8 cellular contexts compared by ENCODE assay signal in genomic region chr9:121499427-121500164, GRCh38. TPM values are rescaled to one million over a fixed set of nuclear protein-coding genes. Genes with fewer than 3 reads are reported as not detected.
DNase-seq lines count a peak whose midpoint lies in the region; ATAC-seq and TF ChIP-seq lines count a peak whose summit lies in the region.

Gene GGTA1, minus strand, starts transcription at chr9:121499844. Its CDS starts 31,922 bp downstream, at chr9:121467922.

- no peak for TF ChIP-seq CTCF in GM20000 (IDR thresholded peaks at IDR 0.05; ENCODE audit: extremely low read depth, missing control alignments)

- ATAC-seq in stimulated activated naive CD8-positive, alpha-beta T cell treated with anti-CD3 and anti-CD28 coated beads, Interleukin-15, Interleukin-2, amounts not matched to agents 100 U/mL and 50 U/mL, for 24 hours = peak; percentile 37
- ATAC-seq in GM18511 (IDR thresholded peaks at IDR 0.05; ENCODE audit: unreplicated experiment) (no peak), GM19395 (IDR thresholded peaks at IDR 0.05; ENCODE audit: unreplicated experiment) (no peak)

- DNase-seq in AG20443 (ENCODE audit: low spot score) = peak; percentile 88
- DNase-seq in GM20000 (ENCODE audit: low spot score) = peak; percentile 56
- DNase-seq in RKO (ENCODE audit: low spot score) = peak; percentile 69
- peak; percentile 66 for DNase-seq in dermis blood vessel endothelial cell
- peak; percentile 85 for DNase-seq in left kidney (ENCODE audit: low read depth, low spot score)
- DNase-seq in stimulated activated naive CD8-positive, alpha-beta T cell treated with anti-CD3 and anti-CD28 coated beads, Interleukin-15, Interleukin-2, amounts not matched to agents 100 U/mL and 50 U/mL, for 24 hours = peak; percentile 17

RNA-seq across cellular contexts. Expression of gene GGTA1, which starts in this region (rescaled TPM):
- total RNA-seq in dermis blood vessel endothelial cell = 6.2 and 8.7 TPM in 2 replicates

Comparison
In these comparisons a context has a peak if more than half of its experiments do, and no peak if none do; other contexts are left out.
1. DNase-seq: peak in every context shown above with its lines; median percentile 88 in AG20443; 85 in left kidney; 69 in RKO; 66 in dermis blood vessel endothelial cell; 56 in GM20000; 17 in stimulated activated naive CD8-positive, alpha-beta T cell treated with anti-CD3 and anti-CD28 coated beads, Interleukin-15, Interleukin-2, amounts not matched to agents 100 U/mL and 50 U/mL, for 24 hours.